In the genomic region with DNA sequence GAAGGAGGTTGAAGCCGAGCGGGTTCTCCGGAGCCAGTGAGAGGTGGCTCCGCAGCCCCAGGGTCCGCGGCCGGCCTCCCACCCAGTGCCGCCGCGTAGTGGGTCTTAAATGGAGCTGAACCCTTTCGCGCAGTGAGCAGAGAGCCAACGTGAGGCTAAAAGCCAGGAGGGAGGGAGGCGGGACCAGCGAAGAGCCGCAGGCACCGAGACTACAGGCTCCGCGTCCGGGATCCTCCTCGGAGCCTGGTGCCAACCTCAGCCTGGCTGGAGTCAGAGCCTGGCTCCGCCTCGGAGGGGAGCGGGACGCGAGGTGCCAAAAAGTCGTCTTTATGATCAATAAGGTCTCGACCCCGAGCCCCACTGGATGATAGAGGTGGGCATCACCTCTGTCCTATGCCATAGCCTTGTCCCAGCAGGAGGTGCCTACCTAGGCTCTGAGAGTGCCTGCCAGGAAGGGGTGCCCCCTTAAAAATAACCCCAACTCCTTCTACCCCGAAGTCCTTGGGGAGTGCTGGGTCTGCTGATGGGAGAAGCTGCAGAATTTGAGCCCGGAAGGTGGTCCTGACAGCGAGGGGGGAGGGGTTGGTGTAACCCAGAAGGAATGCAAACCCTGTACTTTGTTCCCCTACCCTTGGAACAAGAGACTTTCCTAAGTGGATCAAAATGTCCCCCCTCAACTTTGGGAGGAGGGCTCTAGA, we compare ENCODE assay signal across 14 cellular contexts. TPM values are rescaled to one million over a fixed set of nuclear protein-coding genes. Genes with fewer than 3 reads are reported as not detected.
DNase-seq lines count a peak whose midpoint lies in the region; ATAC-seq, FAIRE-seq and TF ChIP-seq lines count a peak whose summit lies in the region.
"Had no signal": no experiment of that assay in that cellular context is flagged by ENCODE, and none has a peak within 500 bp of the region (broad histone marks: within the 10 kb centered on the region; RNA-seq: fewer than 3 reads in every experiment).

No MANE protein-coding gene starts in this region.

- H3K9me3 ChIP-seq in NT2/D1 (ENCODE audit: insufficient read depth, low read length) (no peaks in the 10 kb centered on the region), tibial artery (no peaks in the 10 kb centered on the region), kidney (ENCODE audit: control insufficient read depth in 1 of 2, low read length in 2 of 2) (no peaks in the 10 kb centered on the region)
- H3K9me3 ChIP-seq: BE2C, pancreas had no signal

- H3K36me3 ChIP-seq in NT2/D1 (ENCODE audit: insufficient read depth, insufficient read length, low read length) (no peaks in the 10 kb centered on the region), tibial artery (no peaks in the 10 kb centered on the region), kidney (ENCODE audit: control insufficient read depth in 1 of 2, insufficient read depth in 2 of 2, low read length in 2 of 2) (no peaks in the 10 kb centered on the region)
- H3K36me3 ChIP-seq: BE2C, pancreas had no signal

- no peak for TF ChIP-seq CTCF in tibial artery (IDR thresholded peaks at IDR 0.05)
- no peak for TF ChIP-seq CTCF in kidney (IDR thresholded peaks at IDR 0.05; ENCODE audit: borderline replicate concordance, extremely low read depth, insufficient read depth)

- H3K4me1 ChIP-seq in NT2/D1 (ENCODE audit: insufficient read depth, insufficient read length) (peaks cover 17% of the 10 kb centered on the region), tibial artery (peaks cover 0 to 49% (median 44%) of the 10 kb centered on the region in 4 donors), kidney (ENCODE audit: control insufficient read depth in 1 of 2, insufficient read depth in 1 of 2, low read depth in 1 of 2, low read length in 2 of 2) (no peaks in the 10 kb centered on the region)
- H3K4me1 ChIP-seq: BE2C had no signal

- ATAC-seq in Right ventricle myocardium superior (ENCODE audit: poor library complexity) (peak; percentile 31), Right ventricle myocardium inferior (no peak), GM21786 (IDR thresholded peaks at IDR 0.05; ENCODE audit: unreplicated experiment) (no peak), esophagus mucosa (no peak)

- H3K4me3 ChIP-seq in NT2/D1 (ENCODE audit: insufficient read length, low read depth) (peak overlapping the region; percentile 53), iPS-11a (ENCODE audit: low read depth, low read length) (peak overlapping the region; percentile 42), tibial artery (peak overlapping the region; percentile 37 to 38), kidney (ENCODE audit: low read length in 2 of 2) (no peak overlapping the region)

- H3K27ac ChIP-seq in tibial artery (no peak overlapping the region), kidney (ENCODE audit: low read depth in 2 of 2, low read length in 2 of 2) (no peak overlapping the region)
- H3K27ac ChIP-seq: pancreas had no signal

- peaks cover 79% of the 10 kb centered on the region for H3K27me3 ChIP-seq in NT2/D1 (ENCODE audit: insufficient read depth, insufficient read length)
- H3K27me3 ChIP-seq in tibial artery = peaks cover 0 to 95% of the 10 kb centered on the region in 2 donors

- peak; percentile 49 for DNase-seq in Right ventricle myocardium superior
- DNase-seq in Right ventricle myocardium inferior (ENCODE audit: missing footprints) = no peak
- DNase-seq in NT2/D1 (ENCODE audit: low read depth, low spot score) = no peak
- DNase-seq in tibial artery = no peak
- no peak for DNase-seq in kidney
- DNase-seq: activated CD4-positive, CD25-positive, alpha-beta regulatory T cell treated with anti-CD3 and anti-CD28 coated beads, Interleukin-2, amount 50 U/mL, for 72 hours; activated naive CD4-positive, alpha-beta T cell treated with anti-CD3 and anti-CD28 coated beads for 36 hours; BE2C; effector CD4-positive, alpha-beta T cell; Karpas-422; pancreas had no signal

- intact Hi-C loops in Right ventricle myocardium superior (cut with DNase I) (no loop called here), Right ventricle myocardium inferior (cut with DNase I) (no loop called here), tibial artery (cut with DNase I; ENCODE audit: low total_unique reads) (no loop called here), kidney (cut with DNase I) (no loop called here)

- no peak for FAIRE-seq in kidney (lab: Jason Lieb, UNC)
- FAIRE-seq: pancreas had no signal

- H3K9ac ChIP-seq in NT2/D1 (ENCODE audit: insufficient read length, low read depth) (peak overlapping the region; percentile 74), kidney (ENCODE audit: low read length in 2 of 2) (no peak overlapping the region)

RNA-seq across cellular contexts. Expression of a gene that starts 1.6 kb away (rescaled TPM):
- 0.89 TPM for total RNA-seq in Right ventricle myocardium superior
- total RNA-seq in Right ventricle myocardium inferior = 1.6 TPM
- total RNA-seq in kidney = 6.6 TPM
- polyA plus RNA-seq in kidney (ENCODE audit: insufficient read depth, low read depth, low replicate concordance) = 1.4 TPM
- not detected for total RNA-seq in esophagus mucosa
- total RNA-seq: activated naive CD4-positive, alpha-beta T cell treated with anti-CD3 and anti-CD28 coated beads for 36 hours had no signal

Comparison
In these comparisons a context has a peak if more than half of its experiments do, and no peak if none do; other contexts are left out.
1. H3K4me3 ChIP-seq: peak in NT2/D1 (single experiment), iPS-11a (single experiment) and tibial artery (2 of 2); none in kidney (0 of 2).